ENCODE assay signal across 16 cellular contexts in genomic region chr7:96949766-96950165, GRCh38. TPM values are rescaled to one million over a fixed set of nuclear protein-coding genes. Genes with fewer than 3 reads are reported as not detected.
DNase-seq lines count a peak whose midpoint lies in the region; ATAC-seq and TF ChIP-seq lines count a peak whose summit lies in the region.
"Had no signal": no experiment of that assay in that cellular context is flagged by ENCODE, and none has a peak within 500 bp of the region (broad histone marks: within the 10 kb centered on the region; RNA-seq: fewer than 3 reads in every experiment).

No MANE protein-coding gene starts in this region.

- DNase-seq in SK-N-SH (no peak), inferior parietal cortex (ENCODE audit: extremely low spot score) (peak; percentile 2), aorta (no peak), NCI-H69 (lab: John Stamatoyannopoulos, UW) (no peak), SKM-1 treated with dmso at 0.1 percent for 144 hours (lab: John Stamatoyannopoulos, UW; ENCODE audit: unreplicated experiment) (no peak), neural progenitor cell (ENCODE audit: low spot score) (no peak)
- DNase-seq: activated T-cell treated with anti-CD3 and anti-CD28 coated beads, Interleukin-2, amount 50 U/mL, for 72 hours; left cardiac atrium; nucleus accumbens; stimulated activated CD4-positive, alpha-beta T cell treated with anti-CD3 and anti-CD28 coated beads, Interleukin-2, amount 100 ng/mL, for 24 hours; stomach had no signal

- H4K20me1 ChIP-seq in SK-N-SH (ENCODE audit: insufficient read depth) (no peaks in the 10 kb centered on the region), neural progenitor cell (ENCODE audit: low read depth) (no peaks in the 10 kb centered on the region)

- TF ChIP-seq RAD21 in SK-N-SH (IDR thresholded peaks at IDR 0.05; ENCODE audit: low read length), result no peak

- H3K79me2 ChIP-seq in SK-N-SH (ENCODE audit: insufficient read depth) (no peaks in the 10 kb centered on the region), neural progenitor cell (ENCODE audit: low read depth) (no peaks in the 10 kb centered on the region)

- H3K4me1 ChIP-seq in SK-N-SH (ENCODE audit: control insufficient read depth in 1 of 2, insufficient read depth in 2 of 2, low read depth in 1 of 2, low read length in 1 of 2) (peaks cover 0 to 3% of the 10 kb centered on the region in 2 experiments; a peak in 2 of 4 replicates), aorta (ENCODE audit: control insufficient read depth in 1 of 2, insufficient read depth in 2 of 2, low read length in 2 of 2) (peaks cover 0 to 7% of the 10 kb centered on the region in 2 donors), neural progenitor cell (no peaks in the 10 kb centered on the region)
- H3K4me1 ChIP-seq: A549 had no signal

- H3K9me3 Mint-ChIP-seq in neural progenitor cell, result no peaks in the 10 kb centered on the region
- H3K9me3 Mint-ChIP-seq: activated T-cell treated with anti-CD3 and anti-CD28 coated beads, Interleukin-2, amount 50 U/mL, for 72 hours had no signal

- no peaks in the 10 kb centered on the region for H3K9me2 ChIP-seq in SK-N-SH

- WGBS in SK-N-SH (ENCODE audit: low lambda C conversion rate), result 58% methylated on average over 5 of the region's 5 CpGs
- WGBS in aorta, 2 donors, result 4 to 5% methylated on average over 5 of the region's 5 CpGs

- H3K36me3 ChIP-seq in SK-N-SH (replicated peaks in 1 of 2; ENCODE audit: control insufficient read depth in 1 of 2, insufficient read depth in 2 of 2, low read length in 1 of 2), result no peaks in the 10 kb centered on the region
- H3K36me3 ChIP-seq in aorta (ENCODE audit: control insufficient read depth in 1 of 2, insufficient read depth in 2 of 2, low read length in 1 of 2), result no peaks in the 10 kb centered on the region
- no peaks in the 10 kb centered on the region for H3K36me3 ChIP-seq in neural progenitor cell
- H3K36me3 ChIP-seq: stomach had no signal

- no peak for TF ChIP-seq CTCF in SK-N-SH (IDR thresholded peaks at IDR 0.05)
- TF ChIP-seq CTCF in VCaP (conservative IDR thresholded peaks at IDR 0.05), result peak; percentile 65
- no peak for TF ChIP-seq CTCF in neural progenitor cell (IDR thresholded peaks at IDR 0.05)

- no peaks in the 10 kb centered on the region for H3K36me3 Mint-ChIP-seq in neural progenitor cell

- H2AFZ ChIP-seq in SK-N-SH (ENCODE audit: low read depth), result no peak overlapping the region
- no peak overlapping the region for H2AFZ ChIP-seq in neural progenitor cell (replicated peaks)

- POLR2A ChIA-PET in SK-N-SH (lab: Yijun Ruan, JAX), result no interaction called here

- no peak overlapping the region for H3K4me3 Mint-ChIP-seq in neural progenitor cell
- H3K4me3 Mint-ChIP-seq: activated T-cell treated with anti-CD3 and anti-CD28 coated beads, Interleukin-2, amount 50 U/mL, for 72 hours had no signal

- H3K27me3 Mint-ChIP-seq in neural progenitor cell (ENCODE audit: insufficient read depth, low read depth), result no peaks in the 10 kb centered on the region

- H3F3A ChIP-seq in SK-N-SH (replicated peaks; ENCODE audit: insufficient read depth) (no peaks in the 10 kb centered on the region), neural progenitor cell (ENCODE audit: low read depth) (no peaks in the 10 kb centered on the region)

- CTCF ChIA-PET in SK-N-SH (lab: Yijun Ruan, JAX), result interaction anchor here (1.3 kb wide), 1 partner anchor 14 kb away, joined by 3 read pairs; no protein-coding TSS in a partner anchor

- H3K27ac ChIP-seq in SK-N-SH (ENCODE audit: low read depth in 2 of 2, low read length in 1 of 2), result peak overlapping the region in 1 of 2 experiments; percentile 18; a peak in 1 of 4 replicates
- peak overlapping the region; percentile 80 for H3K27ac ChIP-seq in VCaP
- H3K27ac ChIP-seq in aorta (ENCODE audit: low read depth in 1 of 2, low read length in 2 of 2), result no peak overlapping the region
- no peak overlapping the region for H3K27ac ChIP-seq in neural progenitor cell
- H3K27ac ChIP-seq: A549, stomach had no signal

- H3K9me3 ChIP-seq in SK-N-SH, result no peaks in the 10 kb centered on the region
- H3K9me3 ChIP-seq in aorta (ENCODE audit: control insufficient read depth, low read length), result no peaks in the 10 kb centered on the region
- H3K9me3 ChIP-seq in neural progenitor cell (ENCODE audit: low read depth), result no peaks in the 10 kb centered on the region
- H3K9me3 ChIP-seq: A549, stomach had no signal

- TF ChIP-seq EP300 in SK-N-SH (IDR thresholded peaks at IDR 0.05; ENCODE audit: borderline replicate concordance in 1 of 2, low read depth in 1 of 2, low read length in 1 of 2), result no peak

- intact Hi-C loops in aorta (cut with DNase I), result no loop called here

- H3K4me3 ChIP-seq in SK-N-SH (ENCODE audit: low read depth in 2 of 2, low read length in 1 of 2), result no peak overlapping the region
- H3K4me3 ChIP-seq in aorta (ENCODE audit: low read length in 2 of 2), result no peak overlapping the region
- no peak overlapping the region for H3K4me3 ChIP-seq in neural progenitor cell
- H3K4me3 ChIP-seq: A549, stomach had no signal

- no peak overlapping the region for H3K9ac ChIP-seq in SK-N-SH
- no peak overlapping the region for H3K9ac ChIP-seq in neural progenitor cell

- H3K27me3 ChIP-seq in SK-N-SH (ENCODE audit: insufficient read depth), result no peaks in the 10 kb centered on the region
- H3K27me3 ChIP-seq in aorta (ENCODE audit: control insufficient read depth in 1 of 2, insufficient read depth in 2 of 2, low read length in 1 of 2), result no peaks in the 10 kb centered on the region
- no peaks in the 10 kb centered on the region for H3K27me3 ChIP-seq in neural progenitor cell
- H3K27me3 ChIP-seq: stomach had no signal

- H3K27ac Mint-ChIP-seq in neural progenitor cell, result no peak overlapping the region
- H3K27ac Mint-ChIP-seq: activated T-cell treated with anti-CD3 and anti-CD28 coated beads, Interleukin-2, amount 50 U/mL, for 72 hours had no signal

- ATAC-seq in SK-N-SH treated with all-trans-retinoic acid at 6 μM for 48 hours (no peak), aorta (ENCODE audit: low FRiP score) (peak; percentile 80)
- ATAC-seq: A549; activated T-cell treated with anti-CD3 and anti-CD28 coated beads, Interleukin-2, amount 50 U/mL, for 72 hours had no signal

- no peaks in the 10 kb centered on the region for H3K4me1 Mint-ChIP-seq in neural progenitor cell

- H3K4me2 ChIP-seq in SK-N-SH (0 out of 2 replicates have a peak overlapping the region, but pooled peaks have one; percentile 22), neural progenitor cell (no peak overlapping the region)
- H3K4me2 ChIP-seq: A549 had no signal

TF ChIP-seq in SK-N-SH, 30 proteins besides CTCF, POLR2A, EP300 and RAD21 (continues in another document):
- TF ChIP-seq MEF2A (IDR thresholded peaks at IDR 0.05; ENCODE audit: borderline replicate concordance, low read depth), result no peak
- no peak for TF ChIP-seq RFX5 (IDR thresholded peaks at IDR 0.05; ENCODE audit: low read length)
- no peak for TF ChIP-seq USF2 (IDR thresholded peaks at IDR 0.05; ENCODE audit: borderline replicate concordance, low read depth, low read length)

TF ChIP-seq in SK-N-SH treated with all-trans-retinoic acid at 6 μM for 48 hours, 23 proteins besides CTCF, POLR2A, EP300 and RAD21:
- no peak for TF ChIP-seq ESRRG (CRISPR knock-in tag; IDR thresholded peaks at IDR 0.05)
- no peak for TF ChIP-seq PPARA (CRISPR knock-in tag; IDR thresholded peaks at IDR 0.05; ENCODE audit: borderline replicate concordance)
- TF ChIP-seq ZFP30 (CRISPR knock-in tag; IDR thresholded peaks at IDR 0.05), result no peak

RNA-seq across cellular contexts. Expression of gene DLX6, which starts 55.6 kb away (rescaled TPM):
- 0.23 and 0.37 TPM in 2 replicates for polyA plus RNA-seq in SK-N-SH (2012; rRNA removed)
- 0.21 and 0.41 TPM in 2 replicates for polyA plus RNA-seq in SK-N-SH (2012; cell fraction: cytosol; rRNA removed)
- polyA plus RNA-seq in SK-N-SH (2012; cell fraction: nucleus; rRNA removed), result 0.35 and 1.1 TPM in 2 replicates
- total RNA-seq in aorta, result under 1 TPM; 0.19 to 0.27 TPM
- under 1 TPM in 1 of 2 donors, not detected in 1; 0.13 TPM for polyA plus RNA-seq in aorta
- 0.19 TPM in 1 of 2 replicates, not detected in the other for total RNA-seq in neural progenitor cell (ENCODE audit: low replicate concordance)
- total RNA-seq: activated T-cell treated with anti-CD3 and anti-CD28 coated beads, Interleukin-2, amount 50 U/mL, for 72 hours; cardiac septum; stomach had no signal
- polyA plus RNA-seq: A549, fibroblast of lung had no signal
